In genomic region chr17:43983515-43984411, GRCh38 we compare ENCODE assay signal across 9 cellular contexts. TPM values are rescaled to one million over a fixed set of nuclear protein-coding genes. Genes with fewer than 3 reads are reported as not detected.
DNase-seq lines count a peak whose midpoint lies in the region; ATAC-seq and TF ChIP-seq lines count a peak whose summit lies in the region.
"Had no signal": no experiment of that assay in that cellular context is flagged by ENCODE, and none has a peak within 500 bp of the region (broad histone marks: within the 10 kb centered on the region; RNA-seq: fewer than 3 reads in every experiment).

No MANE protein-coding gene starts in this region.

- H3K36me3 ChIP-seq in HUES6 (ENCODE audit: control insufficient read depth, insufficient read depth, low read length) (no peaks in the 10 kb centered on the region), mucosa of stomach (ENCODE audit: control insufficient read depth, insufficient read depth, low read length) (no peaks in the 10 kb centered on the region), SJCRH30 (no peaks in the 10 kb centered on the region)

- no peak overlapping the region for H3K27ac ChIP-seq in HUES6 (ENCODE audit: low read depth, low read length)
- H3K27ac ChIP-seq in dorsolateral prefrontal cortex: peak overlapping the region in 12 of 59 donors; percentile 24 to 68 (median 41)
- H3K27ac ChIP-seq in SJCRH30: no peak overlapping the region

- H3K4me1 ChIP-seq in HUES6 (ENCODE audit: control insufficient read depth, insufficient read depth, low read length): peaks cover 9% of the 10 kb centered on the region
- peaks cover 22% of the 10 kb centered on the region for H3K4me1 ChIP-seq in mucosa of stomach (ENCODE audit: control insufficient read depth, insufficient read depth, low read length)
- no peaks in the 10 kb centered on the region for H3K4me1 ChIP-seq in SJCRH30

- peak overlapping the region; percentile 83 for H3K4me3 ChIP-seq in HUES6 (ENCODE audit: low read depth, low read length)
- H3K4me3 ChIP-seq in dorsolateral prefrontal cortex: peak overlapping the region; percentile 29 to 72 (median 58)
- peak overlapping the region; percentile 19 for H3K4me3 ChIP-seq in mucosa of stomach (ENCODE audit: low read length)
- no peak overlapping the region for H3K4me3 ChIP-seq in SJCRH30

- DNase-seq in AG09319 (ENCODE audit: extremely low read depth, low read depth) (no peak), dorsolateral prefrontal cortex (peak in 3 of 10 donors; percentile 7 to 48 (median 22)), NCI-H1048 (lab: John Stamatoyannopoulos, UW) (no peak), SJCRH30 (no peak)

- intact Hi-C loops in dorsolateral prefrontal cortex (cut with DNase I): no loop called here

- H3K9ac ChIP-seq in HUES6 (ENCODE audit: low read length) (peak overlapping the region; percentile 30), mucosa of stomach (ENCODE audit: low read length) (peak overlapping the region; percentile 12)

- H3K9me3 ChIP-seq in HUES6 (ENCODE audit: control insufficient read depth, insufficient read depth, low read depth, low read length) (no peaks in the 10 kb centered on the region), mucosa of stomach (ENCODE audit: control insufficient read depth, low read length) (no peaks in the 10 kb centered on the region), SJCRH30 (replicated peaks) (no peaks in the 10 kb centered on the region)

- peak; percentile 19 for TF ChIP-seq CTCF in AG09319 (IDR thresholded peaks at IDR 0.05; ENCODE audit: low read depth, low read length)
- peak in 24 of 56 donors; percentile 9 to 44 (median 20) for TF ChIP-seq CTCF in dorsolateral prefrontal cortex (IDR thresholded peaks at IDR 0.05 in 54 of 56, conservative IDR thresholded peaks at IDR 0.05 in 2 of 56; ENCODE audit: low read depth in 1 of 56, partially characterized antibody in 56 of 56)

- H3K27me3 ChIP-seq in HUES6 (ENCODE audit: control insufficient read depth, insufficient read depth, low read length): peaks cover 40% of the 10 kb centered on the region
- H3K27me3 ChIP-seq in dorsolateral prefrontal cortex: peaks cover 0 to 26% (median 0%) of the 10 kb centered on the region in 45 donors
- peaks cover 80% of the 10 kb centered on the region for H3K27me3 ChIP-seq in mucosa of stomach (ENCODE audit: control insufficient read depth, insufficient read depth, low read length)
- H3K27me3 ChIP-seq in SJCRH30: peaks cover 29% of the 10 kb centered on the region

- no peak for ATAC-seq in HG03095 (IDR thresholded peaks at IDR 0.05; ENCODE audit: unreplicated experiment)
- no peak for ATAC-seq in GM21737 (IDR thresholded peaks at IDR 0.05; ENCODE audit: unreplicated experiment)

RNA-seq across cellular contexts. Expression of gene NAGS, which starts 20.7 kb away (rescaled TPM):
- 1 to 10 TPM in 91 of 120 experiments, under 1 TPM in 27, not detected in 2; 0.22 to 4.0 (median 1.6) TPM for total RNA-seq in dorsolateral prefrontal cortex
- 1.9 and 2.4 TPM in 2 replicates for total RNA-seq in SJCRH30 (2014; rRNA removed; shearing (Covaris generic))

RNA-seq across cellular contexts. Expression of gene PYY, which starts 30.0 kb away (rescaled TPM):
- total RNA-seq in dorsolateral prefrontal cortex: 1 to 10 TPM in 2 of 120 experiments, under 1 TPM in 7, not detected in 111; 0.29 to 1.1 (median 0.59) TPM
- total RNA-seq in SJCRH30 (2014; rRNA removed; shearing (Covaris generic)): not detected in 2 replicates
- total RNA-seq: temporal lobe had no signal

RNA-seq across cellular contexts. Expression of gene TMEM101, which starts 31.0 kb away (rescaled TPM):
- 10 to 100 TPM; 13.5 to 26.7 (median 19.9) TPM for total RNA-seq in dorsolateral prefrontal cortex
- 35.3 and 39.8 TPM in 2 replicates for total RNA-seq in SJCRH30 (2014; rRNA removed; shearing (Covaris generic))

RNA-seq across cellular contexts. Expression of gene PPY, which starts 41.5 kb away (rescaled TPM):
- total RNA-seq in dorsolateral prefrontal cortex: not detected
- not detected in 2 replicates for total RNA-seq in SJCRH30 (2014; rRNA removed; shearing (Covaris generic))
- total RNA-seq: temporal lobe had no signal
